In the genomic region with DNA sequence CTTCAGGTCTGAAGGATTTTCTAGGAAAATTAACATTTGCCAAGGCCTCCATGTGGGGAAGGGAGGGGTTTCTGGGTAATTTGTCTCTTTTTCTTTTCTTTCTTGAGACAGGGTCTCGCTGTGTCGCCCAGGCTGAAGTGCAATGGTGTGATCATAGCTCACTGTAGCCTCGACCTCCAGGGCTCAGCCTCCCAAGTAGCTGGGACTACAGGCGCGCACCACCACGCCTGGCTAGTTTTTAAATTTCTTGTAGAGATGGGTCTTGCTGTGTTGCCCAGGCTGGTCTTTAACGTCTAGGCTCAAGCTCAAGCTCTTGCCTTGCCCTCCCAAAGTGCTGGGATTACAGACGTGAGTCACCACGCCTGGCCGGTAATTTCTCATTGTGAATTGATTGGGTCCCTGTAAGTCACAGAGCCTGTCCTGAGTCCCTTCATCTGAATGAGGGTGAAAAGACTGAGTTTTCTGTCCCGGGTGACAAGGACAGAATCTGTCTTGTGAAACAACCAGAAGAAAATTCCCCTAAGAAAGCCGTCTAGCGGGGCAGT, we compare ENCODE assay signal across 13 cellular contexts. TPM values are rescaled to one million over a fixed set of nuclear protein-coding genes. Genes with fewer than 3 reads are reported as not detected.
DNase-seq lines count a peak whose midpoint lies in the region; FAIRE-seq and TF ChIP-seq lines count a peak whose summit lies in the region.
"Had no signal": no experiment of that assay in that cellular context is flagged by ENCODE, and none has a peak within 500 bp of the region (broad histone marks: within the 10 kb centered on the region; RNA-seq: fewer than 3 reads in every experiment).

No MANE protein-coding gene starts in this region.

- no peaks in the 10 kb centered on the region for H3K27me3 ChIP-seq in ascending aorta
- H3K27me3 ChIP-seq in neural progenitor cell = no peaks in the 10 kb centered on the region

- H3K4me3 ChIP-seq in ascending aorta = peak overlapping the region in 1 of 2 donors; percentile 52
- peak overlapping the region; percentile 21 for H3K4me3 ChIP-seq in fibroblast of pulmonary artery (replicated peaks; ENCODE audit: low read depth, low read length)
- no peak overlapping the region for H3K4me3 ChIP-seq in neural progenitor cell
- no peak overlapping the region for H3K4me3 ChIP-seq in urinary bladder (ENCODE audit: low read depth, low read length)

- H2AFZ ChIP-seq in neural progenitor cell (replicated peaks) = no peak overlapping the region

- H3K4me3 Mint-ChIP-seq in neural progenitor cell (no peak overlapping the region), immature natural killer cell (no peak overlapping the region)
- H3K4me3 Mint-ChIP-seq: activated CD8-positive, alpha-beta T cell treated with anti-CD3 and anti-CD28 coated beads, Interleukin-2, amount 10 ng/mL, durations not matched to agents 7 days and 5 days; naive thymus-derived CD4-positive, alpha-beta T cell; T-helper 17 cell had no signal

- H3K36me3 ChIP-seq in ascending aorta (peaks cover 25 to 45% of the 10 kb centered on the region in 2 donors), neural progenitor cell (no peaks in the 10 kb centered on the region), urinary bladder (ENCODE audit: insufficient read depth) (no peaks in the 10 kb centered on the region)

- peaks cover 30 to 68% of the 10 kb centered on the region in 2 donors for H3K4me1 ChIP-seq in ascending aorta
- no peaks in the 10 kb centered on the region for H3K4me1 ChIP-seq in neural progenitor cell
- H3K4me1 ChIP-seq in urinary bladder (ENCODE audit: insufficient read depth) = no peaks in the 10 kb centered on the region
- H3K4me1 ChIP-seq: Caco-2 had no signal

- H3K79me2 ChIP-seq in neural progenitor cell (ENCODE audit: low read depth) = no peaks in the 10 kb centered on the region

- peak overlapping the region; percentile 53 for H3K27ac Mint-ChIP-seq in neural progenitor cell
- no peak overlapping the region for H3K27ac Mint-ChIP-seq in immature natural killer cell
- H3K27ac Mint-ChIP-seq: activated CD8-positive, alpha-beta T cell treated with anti-CD3 and anti-CD28 coated beads, Interleukin-2, amount 10 ng/mL, durations not matched to agents 7 days and 5 days; naive thymus-derived CD4-positive, alpha-beta T cell; T-helper 17 cell had no signal

- intact Hi-C loops in ascending aorta (cut with DNase I) = loop anchor here (2.0 kb wide), 2 partner anchors 23 to 31 kb away; a partner anchor contains a TSS

- 53% methylated on average over 13 of the region's 13 CpGs for WGBS in urinary bladder

- no peak overlapping the region for H3K4me2 ChIP-seq in neural progenitor cell

- DNase-seq in ascending aorta (ENCODE audit: low spot score in 2 of 2) (peak in 1 of 2 donors; percentile 76), fibroblast of pulmonary artery (ENCODE audit: low read depth) (no peak), neural progenitor cell (ENCODE audit: low spot score) (no peak), iPS-NIHi11 (ENCODE audit: low spot score) (no peak), GM19239 (ENCODE audit: insufficient read length, low spot score) (no peak), immature natural killer cell (no peak)
- DNase-seq: activated CD8-positive, alpha-beta T cell treated with anti-CD3 and anti-CD28 coated beads, Interleukin-2, amount 10 ng/mL, durations not matched to agents 7 days and 5 days; activated naive CD4-positive, alpha-beta T cell treated with Interleukin-2 at 50 U/mL for 16 hours; Caco-2; naive thymus-derived CD4-positive, alpha-beta T cell; NCI-H226; T-helper 17 cell had no signal

- H3K4me1 Mint-ChIP-seq in neural progenitor cell (no peaks in the 10 kb centered on the region), immature natural killer cell (no peaks in the 10 kb centered on the region)
- H3K4me1 Mint-ChIP-seq: naive thymus-derived CD4-positive, alpha-beta T cell; T-helper 17 cell had no signal

- H3K36me3 Mint-ChIP-seq in neural progenitor cell (peaks cover 10% of the 10 kb centered on the region), immature natural killer cell (no peaks in the 10 kb centered on the region)
- H3K36me3 Mint-ChIP-seq: naive thymus-derived CD4-positive, alpha-beta T cell had no signal

- H3K9ac ChIP-seq in neural progenitor cell = no peak overlapping the region

- H3K27me3 Mint-ChIP-seq in neural progenitor cell (ENCODE audit: insufficient read depth, low read depth) (no peaks in the 10 kb centered on the region), immature natural killer cell (ENCODE audit: low read depth in 3 of 3) (no peaks in the 10 kb centered on the region)
- H3K27me3 Mint-ChIP-seq: naive thymus-derived CD4-positive, alpha-beta T cell had no signal

- H3F3A ChIP-seq in neural progenitor cell (ENCODE audit: low read depth) = peaks cover 3% of the 10 kb centered on the region

- TF ChIP-seq CTCF in ascending aorta (IDR thresholded peaks at IDR 0.05) (no peak), fibroblast of pulmonary artery (IDR thresholded peaks at IDR 0.05; ENCODE audit: low read length, missing control alignments) (no peak), neural progenitor cell (IDR thresholded peaks at IDR 0.05) (no peak)

- no peaks in the 10 kb centered on the region for H3K9me3 Mint-ChIP-seq in neural progenitor cell
- H3K9me3 Mint-ChIP-seq in immature natural killer cell = no peaks in the 10 kb centered on the region
- H3K9me3 Mint-ChIP-seq: naive thymus-derived CD4-positive, alpha-beta T cell had no signal

- H3K9me3 ChIP-seq in ascending aorta = no peaks in the 10 kb centered on the region
- H3K9me3 ChIP-seq in neural progenitor cell (ENCODE audit: low read depth) = no peaks in the 10 kb centered on the region
- H3K9me3 ChIP-seq: Caco-2 had no signal

- H4K20me1 ChIP-seq in neural progenitor cell (ENCODE audit: low read depth) = no peaks in the 10 kb centered on the region

- peak overlapping the region; percentile 94 for H3K27ac ChIP-seq in ascending aorta
- H3K27ac ChIP-seq in neural progenitor cell = no peak overlapping the region
- peak overlapping the region; percentile 59 for H3K27ac ChIP-seq in urinary bladder (ENCODE audit: low read depth)

- FAIRE-seq in GM19239 (lab: Jason Lieb, UNC) = no peak

RNA-seq across cellular contexts. Expression of a gene that starts 10.0 kb away (rescaled TPM):
- total RNA-seq in ascending aorta (1.1 TPM), neural progenitor cell (ENCODE audit: low replicate concordance) (56.7 and 57.1 TPM in 2 replicates), urinary bladder (21.1 TPM)
- polyA plus RNA-seq in urinary bladder (1.8 TPM), immature natural killer cell (under 1 TPM in 2 of 3 donors, not detected in 1; 0.08 to 0.96 TPM)

RNA-seq across cellular contexts. Expression of a gene that starts 31.8 kb away (rescaled TPM):
- 572 TPM for total RNA-seq in ascending aorta
- total RNA-seq in neural progenitor cell (ENCODE audit: low replicate concordance) = 17.5 and 35.4 TPM in 2 replicates
- total RNA-seq in urinary bladder = 183 TPM
- 819 TPM for polyA plus RNA-seq in urinary bladder
- under 1 TPM in 2 of 3 donors, not detected in 1; 0.08 to 0.57 TPM for polyA plus RNA-seq in immature natural killer cell
- polyA plus RNA-seq: naive thymus-derived CD4-positive, alpha-beta T cell had no signal

Comparison
In these comparisons a context has a peak if more than half of its experiments do, and no peak if none do; other contexts are left out.
1. RNA of a gene that starts 10.0 kb away (total RNA-seq): 56.7 to 57.1 TPM in neural progenitor cell and 21.1 TPM in urinary bladder (single experiment); 1.1 TPM in ascending aorta (single experiment); every median in the first group is over 10 times any median in the second.